ENCODE assay signal across 21 cellular contexts in genomic region chr3:148332509-148332908, GRCh38.
"Had no signal": no experiment of that assay in that cellular context is flagged by ENCODE, and none has a peak within 500 bp of the region (broad histone marks: within the 10 kb centered on the region; RNA-seq: fewer than 3 reads in every experiment).

No MANE protein-coding gene starts in this region.

- H3K4me3 ChIP-seq: breast epithelium, esophagus muscularis mucosa, gastrocnemius medialis, ovary, psoas muscle, right atrium auricular region, tibial artery had no signal

- H3K27me3 ChIP-seq: breast epithelium, esophagus muscularis mucosa, gastrocnemius medialis, ovary, right atrium auricular region, tibial artery had no signal

- H3K27ac ChIP-seq: breast epithelium, esophagus muscularis mucosa, gastrocnemius medialis, ovary, psoas muscle, right atrium auricular region, tibial artery had no signal

- H3K27ac Mint-ChIP-seq: activated naive CD8-positive, alpha-beta T cell treated with anti-CD3 and anti-CD28 coated beads for 36 hours; effector memory CD8-positive, alpha-beta T cell; natural killer cell; stimulated activated naive CD8-positive, alpha-beta T cell treated with anti-CD3 and anti-CD28 coated beads, Interleukin-15, Interleukin-2, amounts not matched to agents 100 ng/mL and 50 ng/mL, for 24 hours; WTC11 had no signal

- DNase-seq: activated CD8-positive, alpha-beta memory T cell treated with anti-CD3 and anti-CD28 coated beads, Interleukin-2, amount 50 U/mL, for 48 hours; activated naive CD4-positive, alpha-beta T cell treated with Interleukin-2 at 50 U/mL for 16 hours; activated naive CD8-positive, alpha-beta T cell treated with anti-CD3 and anti-CD28 coated beads for 36 hours; activated T-cell treated with anti-CD3 and anti-CD28 coated beads, Interleukin-2, amount 50 U/mL, for 48 hours; effector memory CD8-positive, alpha-beta T cell; gastrocnemius medialis; hippocampal formation; left ventricle myocardium superior; mammary epithelial cell; midbrain; natural killer cell; ovary; psoas muscle; T-helper 9 cell; tibial artery had no signal

- H3K36me3 Mint-ChIP-seq: activated naive CD8-positive, alpha-beta T cell treated with anti-CD3 and anti-CD28 coated beads for 36 hours; natural killer cell; WTC11 had no signal

- ATAC-seq: effector memory CD8-positive, alpha-beta T cell; gastrocnemius medialis; left ventricle myocardium superior; natural killer cell; psoas muscle had no signal

- H3K4me1 ChIP-seq: breast epithelium, gastrocnemius medialis, psoas muscle, right atrium auricular region, tibial artery had no signal

- H3K4me3 Mint-ChIP-seq: activated naive CD8-positive, alpha-beta T cell treated with anti-CD3 and anti-CD28 coated beads for 36 hours; central memory CD8-positive, alpha-beta T cell; effector memory CD8-positive, alpha-beta T cell; natural killer cell; stimulated activated naive CD8-positive, alpha-beta T cell treated with anti-CD3 and anti-CD28 coated beads, Interleukin-15, Interleukin-2, amounts not matched to agents 100 ng/mL and 50 ng/mL, for 24 hours; WTC11 had no signal

- H3K27me3 Mint-ChIP-seq: activated naive CD8-positive, alpha-beta T cell treated with anti-CD3 and anti-CD28 coated beads for 36 hours; central memory CD8-positive, alpha-beta T cell; effector memory CD8-positive, alpha-beta T cell; stimulated activated naive CD8-positive, alpha-beta T cell treated with anti-CD3 and anti-CD28 coated beads, Interleukin-15, Interleukin-2, amounts not matched to agents 100 ng/mL and 50 ng/mL, for 24 hours had no signal

- H3K9me3 ChIP-seq: breast epithelium, esophagus muscularis mucosa, gastrocnemius medialis, ovary, right atrium auricular region, tibial artery had no signal

- H3K36me3 ChIP-seq: breast epithelium, esophagus muscularis mucosa, gastrocnemius medialis, ovary, right atrium auricular region, tibial artery had no signal

- H3K4me1 Mint-ChIP-seq: activated naive CD8-positive, alpha-beta T cell treated with anti-CD3 and anti-CD28 coated beads for 36 hours; central memory CD8-positive, alpha-beta T cell; natural killer cell had no signal
